Comparison of ENCODE assay signal across 34 cellular contexts in genomic region chr6:41693866-41694265, GRCh38. TPM values are rescaled to one million over a fixed set of nuclear protein-coding genes. Genes with fewer than 3 reads are reported as not detected.
DNase-seq lines count a peak whose midpoint lies in the region; ATAC-seq, FAIRE-seq and TF ChIP-seq lines count a peak whose summit lies in the region.
"Had no signal": no experiment of that assay in that cellular context is flagged by ENCODE, and none has a peak within 500 bp of the region (broad histone marks: within the 10 kb centered on the region; RNA-seq: fewer than 3 reads in every experiment).

No MANE protein-coding gene starts in this region.

- no peaks in the 10 kb centered on the region for H3K9me3 Mint-ChIP-seq in activated B cell treated with CpG ODN at 0.5 μM for 24 hours
- H3K9me3 Mint-ChIP-seq: activated CD4-positive, alpha-beta T cell treated with anti-CD3 and anti-CD28 coated beads, Interleukin-2, amount 10 ng/mL, durations not matched to agents 24 days and 14 days; activated naive CD4-positive, alpha-beta T cell treated with anti-CD3 and anti-CD28 coated beads, Interleukin-2, amount 50 U/mL, for 72 hours; activated T-helper 2 cell treated with anti-CD3 and anti-CD28 coated beads, Interferon-gamma antibody, Interleukin-2, Interleukin-4, amounts not matched to agents 10 μg/mL and 5 μg/mL and 100 μg/mL, durations not matched to agents 14 hours and 24 hours and 36 hours; CD8-positive, alpha-beta T cell; neural crest cell; stimulated activated effector memory CD8-positive, alpha-beta T cell treated with anti-CD3 and anti-CD28 coated beads, Interleukin-12 subunit alpha, Interleukin-12 subunit beta, amount 100 ng/mL, for 72 hours had no signal

- in situ Hi-C loops in gastrocnemius medialis (cut with MboI; ENCODE audit: low sequenced_read_pairs in 4 of 4): no loop called here

- H3K4me1 Mint-ChIP-seq in activated B cell treated with CpG ODN at 0.5 μM for 24 hours: peaks cover 57% of the 10 kb centered on the region
- H3K4me1 Mint-ChIP-seq: activated CD4-positive, alpha-beta T cell treated with anti-CD3 and anti-CD28 coated beads, Interleukin-2, amount 10 ng/mL, durations not matched to agents 24 days and 14 days had no signal

- H3K27ac ChIP-seq in substantia nigra (ENCODE audit: low read depth, low read length, poor library complexity, severe bottlenecking) (peak overlapping the region; percentile 100), gastrocnemius medialis (no peak overlapping the region)
- H3K27ac ChIP-seq: left lung, psoas muscle, thyroid gland, VCaP had no signal

- ATAC-seq in activated B cell treated with CpG ODN at 0.5 μM for 24 hours (ENCODE audit: low read depth): no peak
- ATAC-seq in GM19452 (IDR thresholded peaks at IDR 0.05; ENCODE audit: unreplicated experiment): no peak
- no peak for ATAC-seq in gastrocnemius medialis
- ATAC-seq: activated naive CD4-positive, alpha-beta T cell treated with anti-CD3 and anti-CD28 coated beads, Interleukin-2, amount 50 U/mL, for 72 hours; CD8-positive, alpha-beta T cell; mucosa of descending colon; stimulated activated effector memory CD8-positive, alpha-beta T cell treated with anti-CD3 and anti-CD28 coated beads, Interleukin-12 subunit alpha, Interleukin-12 subunit beta, amount 100 ng/mL, for 72 hours had no signal

- no peak for TF ChIP-seq POLR2A in gastrocnemius medialis (IDR thresholded peaks at IDR 0.05)

- POLR2A ChIA-PET in activated B cell treated with CpG ODN at 0.5 μM for 24 hours (lab: Charles Lee): interaction anchor here (0.6 to 6.4 kb wide), 6 partner anchors 8 to 40 kb away, joined by 3 to 58 read pairs (median 6); no protein-coding TSS in a partner anchor

- H3K4me1 ChIP-seq in gastrocnemius medialis: peaks cover 58 to 65% of the 10 kb centered on the region in 2 donors

- TF ChIP-seq CTCF in activated B cell treated with CpG ODN at 0.5 μM for 24 hours (IDR thresholded peaks at IDR 0.05) (no peak), gastrocnemius medialis (IDR thresholded peaks at IDR 0.05 in 4 of 5, conservative IDR thresholded peaks at IDR 0.05 in 1 of 5) (no peak)

- no peak for FAIRE-seq in frontal cortex (lab: Jason Lieb, UNC)
- FAIRE-seq: astrocyte, endothelial cell of umbilical vein had no signal

- intact Hi-C loops in activated B cell treated with CpG ODN at 0.5 μM for 24 hours (cut with micrococcal nuclease): no loop called here
- intact Hi-C loops in gastrocnemius medialis (cut with DNase I; ENCODE audit: low total_unique reads): no loop called here

- CTCF ChIA-PET in activated B cell treated with CpG ODN at 0.5 μM for 24 hours (lab: Charles Lee): interaction anchor here (3.4 to 5.7 kb wide), 2 partner anchors 10 to 11 kb away, joined by 12 to 32 read pairs; no protein-coding TSS in a partner anchor

- H3K9me3 ChIP-seq in gastrocnemius medialis: no peaks in the 10 kb centered on the region
- H3K9me3 ChIP-seq: heart left ventricle, left lung, mucosa of descending colon, psoas muscle, SK-N-SH, thyroid gland had no signal

- H3K4me3 Mint-ChIP-seq in activated B cell treated with CpG ODN at 0.5 μM for 24 hours: no peak overlapping the region
- H3K4me3 Mint-ChIP-seq: activated CD4-positive, alpha-beta T cell treated with anti-CD3 and anti-CD28 coated beads, Interleukin-2, amount 10 ng/mL, durations not matched to agents 24 days and 14 days; CD8-positive, alpha-beta T cell; neural crest cell; stimulated activated effector memory CD8-positive, alpha-beta T cell treated with anti-CD3 and anti-CD28 coated beads, Interleukin-12 subunit alpha, Interleukin-12 subunit beta, amount 100 ng/mL, for 72 hours had no signal

- no peak overlapping the region for H3K4me3 ChIP-seq in gastrocnemius medialis
- H3K4me3 ChIP-seq: heart left ventricle, left lung, mucosa of descending colon, psoas muscle, thyroid gland had no signal

- H3K27me3 Mint-ChIP-seq in activated B cell treated with CpG ODN at 0.5 μM for 24 hours: no peaks in the 10 kb centered on the region
- H3K27me3 Mint-ChIP-seq: activated CD4-positive, alpha-beta T cell treated with anti-CD3 and anti-CD28 coated beads, Interleukin-2, amount 10 ng/mL, durations not matched to agents 24 days and 14 days had no signal

- H3K36me3 Mint-ChIP-seq in activated B cell treated with CpG ODN at 0.5 μM for 24 hours (ENCODE audit: low read depth): peaks cover 65% of the 10 kb centered on the region
- H3K36me3 Mint-ChIP-seq: activated naive CD4-positive, alpha-beta T cell treated with anti-CD3 and anti-CD28 coated beads, Interleukin-2, amount 50 U/mL, for 72 hours had no signal

- H3K27ac Mint-ChIP-seq in activated B cell treated with CpG ODN at 0.5 μM for 24 hours: peak overlapping the region; percentile 77
- H3K27ac Mint-ChIP-seq: activated CD4-positive, alpha-beta T cell treated with anti-CD3 and anti-CD28 coated beads, Interleukin-2, amount 10 ng/mL, durations not matched to agents 24 days and 14 days; activated T-helper 2 cell treated with anti-CD3 and anti-CD28 coated beads, Interferon-gamma antibody, Interleukin-2, Interleukin-4, amounts not matched to agents 10 μg/mL and 5 μg/mL and 100 μg/mL, durations not matched to agents 14 hours and 24 hours and 36 hours; CD8-positive, alpha-beta T cell had no signal

- DNase-seq in activated B cell treated with CpG ODN at 0.5 μM for 24 hours: no peak
- peak; percentile 58 to 66 for DNase-seq in frontal cortex (ENCODE audit: low spot score in 2 of 2)
- peak; percentile 81 for DNase-seq in middle frontal gyrus (ENCODE audit: extremely low spot score, low spot score)
- peak in 48 of 49 donors; percentile 66 to 97 (median 90) for DNase-seq in substantia nigra (lab: John Stamatoyannopoulos, UW)
- no peak for DNase-seq in gastrocnemius medialis
- no peak for DNase-seq in UCSD-AML1 (lab: John Stamatoyannopoulos, UW; ENCODE audit: unreplicated experiment)
- DNase-seq: activated CD4-positive, alpha-beta T cell treated with anti-CD3 and anti-CD28 coated beads, Interleukin-2, amount 10 ng/mL, durations not matched to agents 24 days and 14 days; CD8-positive, alpha-beta T cell; central memory CD4-positive, alpha-beta T cell; DMS153; IMR-90; left lung; mucosa of descending colon; NCI-H1105 treated with DMSO at 0.1 percent for 48 hours; NCI-H2029 treated with DMSO at 0.1 percent for 48 hours; NCI-H345; NCI-H748 treated with DMSO at 0.1 percent for 48 hours; psoas muscle; RPMI8226; SK-N-SH; stimulated activated CD4-positive, alpha-beta T cell treated with anti-CD3 and anti-CD28 coated beads, Interleukin-2, amount 100 ng/mL, for 48 hours; T-helper 2 cell had no signal

- H3K36me3 ChIP-seq in gastrocnemius medialis: peaks cover 0 to 17% of the 10 kb centered on the region in 2 donors

- no peaks in the 10 kb centered on the region for H3K27me3 ChIP-seq in gastrocnemius medialis
- H3K27me3 ChIP-seq: heart left ventricle, left lung, thyroid gland had no signal

RNA-seq across cellular contexts. Expression of gene TFEB, which starts 41.5 kb away (rescaled TPM):
- 203 and 205 TPM in 2 replicates for total RNA-seq in activated B cell treated with CpG ODN at 0.5 μM for 24 hours
- total RNA-seq in frontal cortex: 1.6 TPM
- 100 to 1,000 TPM in 2 of 4 donors, 10 to 100 TPM in 2; 82.8 to 121 (median 93.3) TPM for total RNA-seq in gastrocnemius medialis

RNA-seq across cellular contexts. Expression of gene PGC, which starts 53.3 kb away (rescaled TPM):
- total RNA-seq in activated B cell treated with CpG ODN at 0.5 μM for 24 hours (not detected in 2 replicates), frontal cortex (under 0.01 TPM), gastrocnemius medialis (not detected)
- total RNA-seq: activated CD4-positive, alpha-beta T cell treated with anti-CD3 and anti-CD28 coated beads, Interleukin-2, amount 10 ng/mL, durations not matched to agents 24 days and 14 days; activated naive CD4-positive, alpha-beta T cell treated with anti-CD3 and anti-CD28 coated beads, Interleukin-2, amount 50 U/mL, for 72 hours; activated T-helper 2 cell treated with anti-CD3 and anti-CD28 coated beads, Interferon-gamma antibody, Interleukin-2, Interleukin-4, amounts not matched to agents 10 μg/mL and 5 μg/mL and 100 μg/mL, durations not matched to agents 14 hours and 24 hours and 36 hours; astrocyte; CD8-positive, alpha-beta T cell; dermis microvascular lymphatic vessel endothelial cell; endothelial cell of umbilical vein; heart left ventricle; IMR-90; M059J; mucosa of descending colon; neural crest cell; psoas muscle; thyroid gland had no signal

RNA-seq across cellular contexts. Expression of gene MDFI, which starts 55.6 kb away (rescaled TPM):
- total RNA-seq in activated B cell treated with CpG ODN at 0.5 μM for 24 hours (not detected in 2 replicates), frontal cortex (11.4 TPM), gastrocnemius medialis (1 to 10 TPM in 1 of 4 donors, under 1 TPM in 1, not detected in 2; 0.26 to 1.1 TPM)
- total RNA-seq: activated CD4-positive, alpha-beta T cell treated with anti-CD3 and anti-CD28 coated beads, Interleukin-2, amount 10 ng/mL, durations not matched to agents 24 days and 14 days; activated naive CD4-positive, alpha-beta T cell treated with anti-CD3 and anti-CD28 coated beads, Interleukin-2, amount 50 U/mL, for 72 hours; activated T-helper 2 cell treated with anti-CD3 and anti-CD28 coated beads, Interferon-gamma antibody, Interleukin-2, Interleukin-4, amounts not matched to agents 10 μg/mL and 5 μg/mL and 100 μg/mL, durations not matched to agents 14 hours and 24 hours and 36 hours; CD8-positive, alpha-beta T cell had no signal

Comparison
In these comparisons a context has a peak if more than half of its experiments do, and no peak if none do; other contexts are left out.
1. DNase-seq: peak in frontal cortex (2 of 2), middle frontal gyrus (single experiment) and substantia nigra (48 of 49); none in activated B cell treated with CpG ODN at 0.5 μM for 24 hours (single experiment), gastrocnemius medialis (0 of 2) and UCSD-AML1 (single experiment).
2. RNA of gene TFEB, which starts 41.5 kb away (total RNA-seq): 203 to 205 TPM in activated B cell treated with CpG ODN at 0.5 μM for 24 hours and 82.8 to 121 TPM in gastrocnemius medialis; 1.6 TPM in frontal cortex (single experiment); every median in the first group is over 10 times any median in the second.